In genomic region chr12:50101663-50102062, GRCh38 we compare ENCODE assay signal across 10 cellular contexts. TPM values are rescaled to one million over a fixed set of nuclear protein-coding genes. Genes with fewer than 3 reads are reported as not detected.
DNase-seq lines count a peak whose midpoint lies in the region; ATAC-seq, FAIRE-seq and TF ChIP-seq lines count a peak whose summit lies in the region.
"Had no signal": no experiment of that assay in that cellular context is flagged by ENCODE, and none has a peak within 500 bp of the region (broad histone marks: within the 10 kb centered on the region; RNA-seq: fewer than 3 reads in every experiment).

No MANE protein-coding gene starts in this region.

- intact Hi-C loops in heart left ventricle (cut with DNase I) (no loop called here), left ventricle myocardium superior (cut with micrococcal nuclease) (no loop called here)
- intact Hi-C loops in activated CD8-positive, alpha-beta T cell treated with anti-CD3 and anti-CD28 coated beads for 36 hours (cut with micrococcal nuclease): no loop called here

- H3K4me1 Mint-ChIP-seq in type B pancreatic cell (ENCODE audit: unreplicated experiment): peaks cover 11% of the 10 kb centered on the region
- H3K4me1 Mint-ChIP-seq in activated CD4-positive, alpha-beta T cell treated with anti-CD3 and anti-CD28 coated beads, Interleukin-2, amount 10 ng/mL, durations not matched to agents 7 days and 5 days: no peaks in the 10 kb centered on the region
- no peaks in the 10 kb centered on the region for H3K4me1 Mint-ChIP-seq in activated CD8-positive, alpha-beta T cell treated with anti-CD3 and anti-CD28 coated beads for 36 hours (ENCODE audit: low read depth)

- peak overlapping the region; percentile 25 for H3K27ac Mint-ChIP-seq in type B pancreatic cell
- H3K27ac Mint-ChIP-seq in activated CD4-positive, alpha-beta T cell treated with anti-CD3 and anti-CD28 coated beads, Interleukin-2, amount 10 ng/mL, durations not matched to agents 7 days and 5 days: no peak overlapping the region
- H3K27ac Mint-ChIP-seq in activated CD8-positive, alpha-beta T cell treated with anti-CD3 and anti-CD28 coated beads for 36 hours: no peak overlapping the region

- peak in 10 of 12 donors; percentile 17 to 50 (median 32) for TF ChIP-seq CTCF in heart left ventricle (IDR thresholded peaks at IDR 0.05)
- peak; percentile 50 for TF ChIP-seq CTCF in hepatocyte (IDR thresholded peaks at IDR 0.05; ENCODE audit: poor library complexity)
- TF ChIP-seq CTCF in type B pancreatic cell (conservative IDR thresholded peaks at IDR 0.05): peak; percentile 69
- no peak for TF ChIP-seq CTCF in activated CD8-positive, alpha-beta T cell treated with anti-CD3 and anti-CD28 coated beads for 36 hours (IDR thresholded peaks at IDR 0.05)

- no peak overlapping the region for H2AFZ ChIP-seq in hepatocyte

- no peaks in the 10 kb centered on the region for H4K20me1 ChIP-seq in hepatocyte (ENCODE audit: insufficient read depth, poor library complexity, severe bottlenecking)

- peaks cover 2% of the 10 kb centered on the region for H3K79me2 ChIP-seq in hepatocyte

- FAIRE-seq in TTC549 (lab: Jason Lieb, UNC): peak; percentile 74

- H3K4me3 Mint-ChIP-seq in type B pancreatic cell: no peak overlapping the region
- no peak overlapping the region for H3K4me3 Mint-ChIP-seq in activated CD4-positive, alpha-beta T cell treated with anti-CD3 and anti-CD28 coated beads, Interleukin-2, amount 10 ng/mL, durations not matched to agents 7 days and 5 days
- no peak overlapping the region for H3K4me3 Mint-ChIP-seq in activated CD8-positive, alpha-beta T cell treated with anti-CD3 and anti-CD28 coated beads for 36 hours

- WGBS in heart left ventricle, 4 donors: 78 to 83% (median 78%) methylated on average over 3 of the region's 3 CpGs
- 69% methylated on average over 3 of the region's 3 CpGs for WGBS in hepatocyte (ENCODE audit: low lambda C conversion rate, missing lambda C conversion rate)

- H3K27ac ChIP-seq in heart left ventricle (no peak overlapping the region), hepatocyte (peak overlapping the region; percentile 11)
- H3K27ac ChIP-seq: skin epidermis had no signal

- no peak overlapping the region for H3K4me2 ChIP-seq in hepatocyte

- POLR2A ChIA-PET in activated CD4-positive, alpha-beta T cell treated with anti-CD3 and anti-CD28 coated beads, Interleukin-2, amount 10 ng/mL, durations not matched to agents 7 days and 5 days (lab: Charles Lee): no interaction called here
- POLR2A ChIA-PET in activated CD8-positive, alpha-beta T cell treated with anti-CD3 and anti-CD28 coated beads for 36 hours (lab: Charles Lee): no interaction called here

- H3K9me3 ChIP-seq in heart left ventricle (no peaks in the 10 kb centered on the region), hepatocyte (ENCODE audit: low read depth) (no peaks in the 10 kb centered on the region)

- CTCF ChIA-PET in activated CD4-positive, alpha-beta T cell treated with anti-CD3 and anti-CD28 coated beads, Interleukin-2, amount 10 ng/mL, durations not matched to agents 7 days and 5 days (lab: Charles Lee): interaction anchor here (9.2 kb wide), 1 partner anchor 8 kb away, joined by 86 read pairs; the partner anchor contains the start of gene COX14
- CTCF ChIA-PET in activated CD8-positive, alpha-beta T cell treated with anti-CD3 and anti-CD28 coated beads for 36 hours (lab: Charles Lee): interaction anchor here (0.5 to 6.7 kb wide), 4 partner anchors 9 to 62 kb away, joined by 3 to 54 read pairs (median 18); partner anchors contain the start of gene COX14

- no peaks in the 10 kb centered on the region for H3K27me3 ChIP-seq in heart left ventricle
- H3K27me3 ChIP-seq in hepatocyte: no peaks in the 10 kb centered on the region

- H3K36me3 Mint-ChIP-seq in type B pancreatic cell: peaks cover 26% of the 10 kb centered on the region
- peaks cover 36% of the 10 kb centered on the region for H3K36me3 Mint-ChIP-seq in activated CD4-positive, alpha-beta T cell treated with anti-CD3 and anti-CD28 coated beads, Interleukin-2, amount 10 ng/mL, durations not matched to agents 7 days and 5 days (ENCODE audit: low read depth)
- H3K36me3 Mint-ChIP-seq in activated CD8-positive, alpha-beta T cell treated with anti-CD3 and anti-CD28 coated beads for 36 hours (ENCODE audit: low read depth): peaks cover 30% of the 10 kb centered on the region

- TF ChIP-seq POLR2A in heart left ventricle (IDR thresholded peaks at IDR 0.05): no peak

- no peaks in the 10 kb centered on the region for H3K27me3 Mint-ChIP-seq in type B pancreatic cell
- H3K27me3 Mint-ChIP-seq in activated CD4-positive, alpha-beta T cell treated with anti-CD3 and anti-CD28 coated beads, Interleukin-2, amount 10 ng/mL, durations not matched to agents 7 days and 5 days: no peaks in the 10 kb centered on the region
- H3K27me3 Mint-ChIP-seq in activated CD8-positive, alpha-beta T cell treated with anti-CD3 and anti-CD28 coated beads for 36 hours: no peaks in the 10 kb centered on the region

- DNase-seq in heart left ventricle: no peak
- DNase-seq in left ventricle myocardium superior: no peak
- peak; percentile 62 for DNase-seq in hepatocyte (ENCODE audit: low spot score)
- DNase-seq in type B pancreatic cell (ENCODE audit: extremely low spot score, unreplicated experiment): no peak
- no peak for DNase-seq in activated CD4-positive, alpha-beta T cell treated with anti-CD3 and anti-CD28 coated beads, Interleukin-2, amount 10 ng/mL, durations not matched to agents 7 days and 5 days
- no peak for DNase-seq in activated CD8-positive, alpha-beta T cell treated with anti-CD3 and anti-CD28 coated beads for 36 hours
- DNase-seq: NCI-H1436 treated with DMSO at 0.1 percent for 48 hours had no signal

- no peak for ATAC-seq in heart left ventricle
- no peak for ATAC-seq in left ventricle myocardium superior
- no peak for ATAC-seq in HG02938 (IDR thresholded peaks at IDR 0.05; ENCODE audit: unreplicated experiment)
- ATAC-seq in activated CD8-positive, alpha-beta T cell treated with anti-CD3 and anti-CD28 coated beads for 36 hours: no peak

- H3K4me1 ChIP-seq in heart left ventricle (peaks cover 2 to 36% (median 18%) of the 10 kb centered on the region in 12 donors), hepatocyte (ENCODE audit: insufficient read depth) (peaks cover 25% of the 10 kb centered on the region)

- H3K4me3 ChIP-seq in heart left ventricle (no peak overlapping the region), hepatocyte (no peak overlapping the region)
- H3K4me3 ChIP-seq: skin epidermis had no signal

- H3K36me3 ChIP-seq in heart left ventricle: peaks cover 0 to 54% (median 41%) of the 10 kb centered on the region in 9 donors
- no peaks in the 10 kb centered on the region for H3K36me3 ChIP-seq in hepatocyte (replicated peaks; ENCODE audit: insufficient read depth, low read depth)

- H3K9me2 ChIP-seq in hepatocyte (replicated peaks; ENCODE audit: insufficient read depth): no peaks in the 10 kb centered on the region

- H3K9me3 Mint-ChIP-seq in type B pancreatic cell: no peaks in the 10 kb centered on the region
- H3K9me3 Mint-ChIP-seq in activated CD4-positive, alpha-beta T cell treated with anti-CD3 and anti-CD28 coated beads, Interleukin-2, amount 10 ng/mL, durations not matched to agents 7 days and 5 days: no peaks in the 10 kb centered on the region
- H3K9me3 Mint-ChIP-seq in activated CD8-positive, alpha-beta T cell treated with anti-CD3 and anti-CD28 coated beads for 36 hours: no peaks in the 10 kb centered on the region

RNA-seq across cellular contexts. Expression of gene GPD1, which starts 2.1 kb away (rescaled TPM):
- total RNA-seq in heart left ventricle (10 to 100 TPM in 4 of 9 donors, 1 to 10 TPM in 5; 7.4 to 75.8 (median 9.7) TPM), left ventricle myocardium superior (33.9 TPM), hepatocyte (46.8 and 64.1 TPM in 2 replicates), type B pancreatic cell (ENCODE audit: low replicate concordance) (9.0 and 12.5 TPM in 2 replicates)
- polyA plus RNA-seq in heart left ventricle (10 to 100 TPM in 1 of 2 donors, 1 to 10 TPM in 1; 10.0 to 18.1 TPM), hepatocyte (20.4 and 30.6 TPM in 2 replicates)
- under 1 TPM; 0.25 to 0.37 TPM for total RNA-seq in activated CD4-positive, alpha-beta T cell treated with anti-CD3 and anti-CD28 coated beads, Interleukin-2, amount 10 ng/mL, durations not matched to agents 7 days and 5 days
- under 1 TPM; 0.16 to 0.20 TPM for total RNA-seq in activated CD8-positive, alpha-beta T cell treated with anti-CD3 and anti-CD28 coated beads for 36 hours

RNA-seq across cellular contexts. Expression of gene COX14, which starts 10.4 kb away (rescaled TPM):
- 100 to 1,000 TPM; 134 to 217 (median 154) TPM for total RNA-seq in heart left ventricle
- polyA plus RNA-seq in heart left ventricle: 100 to 1,000 TPM; 172 to 178 TPM
- total RNA-seq in left ventricle myocardium superior: 237 TPM
- total RNA-seq in hepatocyte: 61.5 and 73.5 TPM in 2 replicates
- 150 and 186 TPM in 2 replicates for polyA plus RNA-seq in hepatocyte
- total RNA-seq in type B pancreatic cell (ENCODE audit: low replicate concordance): 42.6 and 55.2 TPM in 2 replicates
- 10 to 100 TPM; 31.6 to 47.9 TPM for total RNA-seq in activated CD4-positive, alpha-beta T cell treated with anti-CD3 and anti-CD28 coated beads, Interleukin-2, amount 10 ng/mL, durations not matched to agents 7 days and 5 days
- total RNA-seq in activated CD8-positive, alpha-beta T cell treated with anti-CD3 and anti-CD28 coated beads for 36 hours: 10 to 100 TPM; 43.1 to 51.0 TPM

RNA-seq across cellular contexts. Expression of gene SMARCD1, which starts 16.5 kb away (rescaled TPM):
- 10 to 100 TPM; 13.6 to 35.7 (median 22.0) TPM for total RNA-seq in heart left ventricle
- polyA plus RNA-seq in heart left ventricle: 10 to 100 TPM in 1 of 2 donors, 1 to 10 TPM in 1; 8.5 to 19.3 TPM
- 17.2 TPM for total RNA-seq in left ventricle myocardium superior
- 33.4 and 44.0 TPM in 2 replicates for total RNA-seq in hepatocyte
- polyA plus RNA-seq in hepatocyte: 26.1 and 27.9 TPM in 2 replicates
- 55.0 and 100 TPM in 2 replicates for total RNA-seq in type B pancreatic cell (ENCODE audit: low replicate concordance)
- 10 to 100 TPM; 62.3 to 88.6 TPM for total RNA-seq in activated CD4-positive, alpha-beta T cell treated with anti-CD3 and anti-CD28 coated beads, Interleukin-2, amount 10 ng/mL, durations not matched to agents 7 days and 5 days
- 10 to 100 TPM; 47.3 to 55.1 TPM for total RNA-seq in activated CD8-positive, alpha-beta T cell treated with anti-CD3 and anti-CD28 coated beads for 36 hours

RNA-seq across cellular contexts. Expression of gene ASIC1, which starts 44.3 kb away (rescaled TPM):
- total RNA-seq in heart left ventricle (1 to 10 TPM in 4 of 9 donors, under 1 TPM in 5; 0.31 to 1.8 (median 0.87) TPM), left ventricle myocardium superior (0.99 TPM), hepatocyte (2.4 and 3.1 TPM in 2 replicates), type B pancreatic cell (ENCODE audit: low replicate concordance) (5.5 and 18.1 TPM in 2 replicates)
- polyA plus RNA-seq in heart left ventricle (under 1 TPM; 0.38 to 0.71 TPM), hepatocyte (4.6 and 6.7 TPM in 2 replicates)
- 10 to 100 TPM in 1 of 2 experiments, 1 to 10 TPM in 1; 8.7 to 10.1 TPM for total RNA-seq in activated CD4-positive, alpha-beta T cell treated with anti-CD3 and anti-CD28 coated beads, Interleukin-2, amount 10 ng/mL, durations not matched to agents 7 days and 5 days
- 10 to 100 TPM; 14.3 to 17.3 TPM for total RNA-seq in activated CD8-positive, alpha-beta T cell treated with anti-CD3 and anti-CD28 coated beads for 36 hours
